Comparison of ENCODE assay signal across 8 cellular contexts in the genomic region with DNA sequence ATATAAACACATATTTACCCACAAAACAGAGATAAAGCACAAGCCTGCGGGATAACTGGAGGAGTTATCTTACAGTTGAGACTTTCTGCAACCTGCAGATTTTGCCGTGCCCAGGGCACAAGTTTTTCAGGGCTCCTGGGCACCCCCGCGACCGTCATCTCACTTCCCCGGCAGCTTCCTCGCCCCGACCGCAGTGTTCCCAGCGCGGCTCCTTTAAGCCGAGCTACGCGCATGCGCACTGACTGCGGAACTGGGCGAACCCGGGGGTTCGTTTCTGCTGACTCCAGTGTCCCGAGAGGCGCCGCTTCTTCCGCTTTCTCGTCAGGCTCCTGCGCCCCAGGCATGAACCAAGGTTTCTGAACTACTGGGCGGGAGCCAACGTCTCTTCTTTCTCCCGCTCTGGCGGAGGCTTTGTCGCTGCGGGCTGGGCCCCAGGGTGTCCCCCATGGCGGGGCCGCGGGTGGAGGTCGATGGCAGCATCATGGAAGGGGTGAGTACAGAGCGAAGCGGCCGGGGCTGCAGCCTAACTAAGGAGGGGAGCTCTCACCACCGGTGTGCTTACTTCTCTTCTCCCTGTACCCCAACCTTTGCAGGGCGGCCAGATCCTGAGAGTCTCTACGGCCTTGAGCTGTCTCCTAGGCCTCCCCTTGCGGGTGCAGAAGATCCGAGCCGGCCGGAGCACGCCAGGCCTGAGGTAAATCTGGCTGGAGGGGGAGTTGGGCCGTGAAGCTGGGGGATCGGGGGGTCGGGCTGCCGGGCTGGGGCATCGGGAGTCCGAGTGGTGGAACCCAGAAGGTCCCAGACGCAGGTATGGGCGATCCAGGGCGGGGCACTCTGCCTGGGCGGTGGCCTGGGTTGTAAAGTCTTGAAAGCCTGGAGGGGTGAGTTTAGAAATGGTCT. TPM values are rescaled to one million over a fixed set of nuclear protein-coding genes. Genes with fewer than 3 reads are reported as not detected.
DNase-seq lines count a peak whose midpoint lies in the region; ATAC-seq and TF ChIP-seq lines count a peak whose summit lies in the region.

A gene (plus strand): TSS at position 286 of the 900 bp plus-strand sequence. CDS start 160 bp downstream, at position 446.

- POLR2A ChIA-PET in PC-9 (lab: Charles Lee; ENCODE audit: unreplicated experiment) = interaction anchor here (0.5 to 1.0 kb wide), 9 partner anchors 16 to 786 kb away, joined by 3 to 7 read pairs (median 5); a partner anchor contains a TSS

- no TSS peak for BruUV-seq in PC-9 (replicated peaks; lab: Mats Ljungman, UMichigan)

- peak within 1 kb of the TSS; percentile 86 for H3K4me3 ChIP-seq in Jurkat, Clone E6-1 (ENCODE audit: low read length)
- H3K4me3 ChIP-seq in PC-9 (peak within 1 kb of the TSS; percentile 76), mucosa of stomach (ENCODE audit: low read length) (peak within 1 kb of the TSS; percentile 96)

- DNase-seq in DMS114 treated with DMSO at 0.1 percent for 48 hours (lab: John Stamatoyannopoulos, UW; ENCODE audit: unreplicated experiment) = peak; percentile 87
- DNase-seq in Jurkat, Clone E6-1 (ENCODE audit: low read depth, low spot score) = peak; percentile 94
- peak; percentile 91 to 92 for DNase-seq in PC-9
- DNase-seq in activated T-cell treated with anti-CD3 and anti-CD28 coated beads, Interleukin-2, amount 50 U/mL, for 24 hours = peak; percentile 93
- DNase-seq in erythroblast (lab: John Stamatoyannopoulos, UW) = peak; percentile 97 to 98
- peak; percentile 88 to 90 for DNase-seq in stimulated activated CD8-positive, alpha-beta memory T cell treated with anti-CD3 and anti-CD28 coated beads, Interleukin-7, amount 100 ng/mL, for 1 hour (ENCODE audit: low read depth in 2 of 2)

- peaks cover 4% of the 10 kb centered on the region for H3K9me3 Mint-ChIP-seq in activated T-cell treated with anti-CD3 and anti-CD28 coated beads, Interleukin-2, amount 50 U/mL, for 24 hours

- intact Hi-C loops in PC-9 (cut with micrococcal nuclease; ENCODE audit: unreplicated experiment) = loop anchor here (1.0 to 2.0 kb wide), 4 partner anchors 12 to 133 kb away; a partner anchor contains a TSS

- peaks cover 42% of the 10 kb centered on the region for H3K4me1 Mint-ChIP-seq in activated T-cell treated with anti-CD3 and anti-CD28 coated beads, Interleukin-2, amount 50 U/mL, for 24 hours (ENCODE audit: low read depth)

- H3K27me3 Mint-ChIP-seq in activated T-cell treated with anti-CD3 and anti-CD28 coated beads, Interleukin-2, amount 50 U/mL, for 24 hours = no peaks in the 10 kb centered on the region

- H3K36me3 Mint-ChIP-seq in activated T-cell treated with anti-CD3 and anti-CD28 coated beads, Interleukin-2, amount 50 U/mL, for 24 hours (ENCODE audit: low read depth) = peaks cover 55% of the 10 kb centered on the region

- H3K79me2 ChIP-seq in PC-9 (ENCODE audit: low read depth) = peaks cover 26% of the 10 kb centered on the region

- H3F3A ChIP-seq in PC-9 (ENCODE audit: insufficient read depth, low read depth) = no peaks in the 10 kb centered on the region; the same call in 1 of the 2 replicates

- peak within 1 kb of the TSS; percentile 97 for H3K4me3 Mint-ChIP-seq in activated T-cell treated with anti-CD3 and anti-CD28 coated beads, Interleukin-2, amount 50 U/mL, for 24 hours

- no peaks in the 10 kb centered on the region for H4K20me1 ChIP-seq in PC-9 (ENCODE audit: insufficient read depth)

- no peaks in the 10 kb centered on the region for H3K9me2 ChIP-seq in PC-9 (ENCODE audit: insufficient read depth)

- H3K27ac ChIP-seq in PC-9 = peak within 1 kb of the TSS; percentile 44

- peak within 1 kb of the TSS; percentile 98 for H2AFZ ChIP-seq in PC-9

- peak; percentile 93 for TF ChIP-seq POLR2A in erythroblast (IDR thresholded peaks at IDR 0.05; ENCODE audit: low read length)

- H3K4me2 ChIP-seq in PC-9 = peak within 1 kb of the TSS; percentile 81

- H3K9ac ChIP-seq in mucosa of stomach (ENCODE audit: low read length) = peak within 1 kb of the TSS; percentile 99

- H3K36me3 ChIP-seq in PC-9 (ENCODE audit: low read depth) = peaks cover 22% of the 10 kb centered on the region
- peaks cover 6% of the 10 kb centered on the region for H3K36me3 ChIP-seq in mucosa of stomach (ENCODE audit: control insufficient read depth, insufficient read depth, low read length)

- CTCF ChIA-PET in PC-9 (lab: Charles Lee) = interaction anchor here (0.6 to 0.9 kb wide), 4 partner anchors 18 to 267 kb away, joined by 3 to 4 read pairs (median 4); no protein-coding TSS in a partner anchor

- peak within 1 kb of the TSS; percentile 97 for H3K27ac Mint-ChIP-seq in activated T-cell treated with anti-CD3 and anti-CD28 coated beads, Interleukin-2, amount 50 U/mL, for 24 hours

- TF ChIP-seq CTCF in PC-9 (conservative IDR thresholded peaks at IDR 0.05) = no peak

- H3K27me3 ChIP-seq in PC-9 (ENCODE audit: insufficient read depth, low read depth) = no peaks in the 10 kb centered on the region
- H3K27me3 ChIP-seq in mucosa of stomach (ENCODE audit: control insufficient read depth, insufficient read depth, low read length) = no peaks in the 10 kb centered on the region

- peaks cover 14% of the 10 kb centered on the region for H3K4me1 ChIP-seq in PC-9 (replicated peaks; ENCODE audit: insufficient read depth)
- H3K4me1 ChIP-seq in mucosa of stomach (ENCODE audit: control insufficient read depth, insufficient read depth, low read length) = peaks cover 9% of the 10 kb centered on the region

- ATAC-seq in GM21619 (IDR thresholded peaks at IDR 0.05; ENCODE audit: unreplicated experiment) = peak; percentile 98

- no peaks in the 10 kb centered on the region for H3K9me3 ChIP-seq in PC-9 (ENCODE audit: insufficient read depth, low read depth)
- H3K9me3 ChIP-seq in mucosa of stomach (ENCODE audit: control insufficient read depth, low read length) = no peaks in the 10 kb centered on the region

RNA-seq across cellular contexts. Expression of the gene that starts here (rescaled TPM):
- 45.8 TPM for polyA plus RNA-seq in Jurkat, Clone E6-1 (2012; ENCODE audit: insufficient read depth, insufficient read length)
- 32.9 and 38.1 TPM in 2 replicates for total RNA-seq in PC-9 (2021)

Comparison
In these comparisons a context has a peak if more than half of its experiments do, and no peak if none do; other contexts are left out.
1. Peak in every context shown above with its lines: DNase-seq, ATAC-seq, H3K4me3 ChIP-seq and H3K27ac ChIP-seq.